In genomic region chr6:26223677-26224546, GRCh38 we compare ENCODE assay signal across 9 cellular contexts.
A peak's percentile ranks its signal among the peaks of the same experiment; 100 is the strongest.
DNase-seq lines count a peak whose midpoint lies in the region; ATAC-seq and TF ChIP-seq lines count a peak whose summit lies in the region.
"Had no signal": no experiment of that assay in that cellular context is flagged by ENCODE, and none has a peak within 500 bp of the region (broad histone marks: within the 10 kb centered on the region; RNA-seq: fewer than 3 reads in every experiment).

No MANE protein-coding gene starts in this region.

- no peaks in the 10 kb centered on the region for H3K27me3 Mint-ChIP-seq in activated T-helper 2 cell treated with anti-CD3 and anti-CD28 coated beads, Interferon-gamma antibody, Interleukin-2, Interleukin-4, amounts not matched to agents 10 μg/mL and 5 μg/mL and 100 μg/mL, durations not matched to agents 14 hours and 24 hours and 36 hours (ENCODE audit: low read depth)
- no peaks in the 10 kb centered on the region for H3K27me3 Mint-ChIP-seq in neural crest cell (ENCODE audit: low read depth)

- intact Hi-C loops in activated T-helper 2 cell treated with anti-CD3 and anti-CD28 coated beads, Interferon-gamma antibody, Interleukin-2, Interleukin-4, amounts not matched to agents 10 μg/mL and 5 μg/mL and 100 μg/mL, durations not matched to agents 14 hours and 24 hours and 36 hours (cut with micrococcal nuclease) = loop anchor here (1.0 to 5.0 kb wide), 2 partner anchors 9 to 88 kb away; no protein-coding TSS in a partner anchor

- H3K4me3 Mint-ChIP-seq in activated T-helper 2 cell treated with anti-CD3 and anti-CD28 coated beads, Interferon-gamma antibody, Interleukin-2, Interleukin-4, amounts not matched to agents 10 μg/mL and 5 μg/mL and 100 μg/mL, durations not matched to agents 14 hours and 24 hours and 36 hours (ENCODE audit: low read depth) = no peak overlapping the region
- no peak overlapping the region for H3K4me3 Mint-ChIP-seq in neural crest cell
- H3K4me3 Mint-ChIP-seq: T-helper 1 cell treated with Interleukin-12 subunit alpha and Interleukin-12 subunit beta and Interleukin-4 antibody, amounts not matched to agents 30 μg/mL and 1 μg/mL, for 36 hours had no signal

- peak in 11 of 14 donors; percentile 19 to 94 (median 45) for DNase-seq in C1 segment of cervical spinal cord (lab: John Stamatoyannopoulos, UW)
- DNase-seq in NOMO-1 treated with DMSO at 0.1 percent for 48 hours (lab: John Stamatoyannopoulos, UW; ENCODE audit: unreplicated experiment) = peak; percentile 95
- peak; percentile 65 for DNase-seq in activated T-helper 2 cell treated with anti-CD3 and anti-CD28 coated beads, Interferon-gamma antibody, Interleukin-2, Interleukin-4, amounts not matched to agents 10 μg/mL and 5 μg/mL and 100 μg/mL, durations not matched to agents 14 hours and 24 hours and 36 hours (ENCODE audit: low spot score)
- DNase-seq in fibroblast of villous mesenchyme (ENCODE audit: low read depth) = peak; percentile 98
- DNase-seq in neural crest cell (ENCODE audit: low read depth, low spot score) = peak; percentile 57
- no peak for DNase-seq in NCI-H82 treated with DMSO at 0.1 percent for 48 hours (lab: John Stamatoyannopoulos, UW; ENCODE audit: unreplicated experiment)

- TF ChIP-seq CTCF in fibroblast of villous mesenchyme (IDR thresholded peaks at IDR 0.05; ENCODE audit: insufficient read depth, low read depth, low read length) (no peak), neural crest cell (conservative IDR thresholded peaks at IDR 0.05) (no peak)

- no peaks in the 10 kb centered on the region for H3K9me3 Mint-ChIP-seq in activated T-helper 2 cell treated with anti-CD3 and anti-CD28 coated beads, Interferon-gamma antibody, Interleukin-2, Interleukin-4, amounts not matched to agents 10 μg/mL and 5 μg/mL and 100 μg/mL, durations not matched to agents 14 hours and 24 hours and 36 hours
- H3K9me3 Mint-ChIP-seq in neural crest cell = no peaks in the 10 kb centered on the region
- H3K9me3 Mint-ChIP-seq: T-helper 1 cell treated with Interleukin-12 subunit alpha and Interleukin-12 subunit beta and Interleukin-4 antibody, amounts not matched to agents 30 μg/mL and 1 μg/mL, for 36 hours had no signal

- H3K27ac Mint-ChIP-seq in activated T-helper 2 cell treated with anti-CD3 and anti-CD28 coated beads, Interferon-gamma antibody, Interleukin-2, Interleukin-4, amounts not matched to agents 10 μg/mL and 5 μg/mL and 100 μg/mL, durations not matched to agents 14 hours and 24 hours and 36 hours = no peak overlapping the region
- no peak overlapping the region for H3K27ac Mint-ChIP-seq in neural crest cell (ENCODE audit: unreplicated experiment)
- H3K27ac Mint-ChIP-seq: T-helper 1 cell treated with Interleukin-12 subunit alpha and Interleukin-12 subunit beta and Interleukin-4 antibody, amounts not matched to agents 30 μg/mL and 1 μg/mL, for 36 hours had no signal

- H3K4me1 Mint-ChIP-seq in activated T-helper 2 cell treated with anti-CD3 and anti-CD28 coated beads, Interferon-gamma antibody, Interleukin-2, Interleukin-4, amounts not matched to agents 10 μg/mL and 5 μg/mL and 100 μg/mL, durations not matched to agents 14 hours and 24 hours and 36 hours (ENCODE audit: low read depth) = peaks cover 25% of the 10 kb centered on the region
- H3K4me1 Mint-ChIP-seq in neural crest cell = peaks cover 23% of the 10 kb centered on the region

- peak overlapping the region; percentile 69 for H3K4me3 ChIP-seq in fibroblast of villous mesenchyme (ENCODE audit: low read depth, low read length)

- peak; percentile 68 for ATAC-seq in GM19324 (IDR thresholded peaks at IDR 0.05; ENCODE audit: low FRiP score, unreplicated experiment)
- ATAC-seq in HG03460 (IDR thresholded peaks at IDR 0.05; ENCODE audit: unreplicated experiment) = peak; percentile 69

- H3K36me3 Mint-ChIP-seq in activated T-helper 2 cell treated with anti-CD3 and anti-CD28 coated beads, Interferon-gamma antibody, Interleukin-2, Interleukin-4, amounts not matched to agents 10 μg/mL and 5 μg/mL and 100 μg/mL, durations not matched to agents 14 hours and 24 hours and 36 hours (ENCODE audit: low read depth) = peaks cover 8% of the 10 kb centered on the region
- no peaks in the 10 kb centered on the region for H3K36me3 Mint-ChIP-seq in neural crest cell (ENCODE audit: low read depth)
